Comparison of ENCODE assay signal across 20 cellular contexts in the genomic region with DNA sequence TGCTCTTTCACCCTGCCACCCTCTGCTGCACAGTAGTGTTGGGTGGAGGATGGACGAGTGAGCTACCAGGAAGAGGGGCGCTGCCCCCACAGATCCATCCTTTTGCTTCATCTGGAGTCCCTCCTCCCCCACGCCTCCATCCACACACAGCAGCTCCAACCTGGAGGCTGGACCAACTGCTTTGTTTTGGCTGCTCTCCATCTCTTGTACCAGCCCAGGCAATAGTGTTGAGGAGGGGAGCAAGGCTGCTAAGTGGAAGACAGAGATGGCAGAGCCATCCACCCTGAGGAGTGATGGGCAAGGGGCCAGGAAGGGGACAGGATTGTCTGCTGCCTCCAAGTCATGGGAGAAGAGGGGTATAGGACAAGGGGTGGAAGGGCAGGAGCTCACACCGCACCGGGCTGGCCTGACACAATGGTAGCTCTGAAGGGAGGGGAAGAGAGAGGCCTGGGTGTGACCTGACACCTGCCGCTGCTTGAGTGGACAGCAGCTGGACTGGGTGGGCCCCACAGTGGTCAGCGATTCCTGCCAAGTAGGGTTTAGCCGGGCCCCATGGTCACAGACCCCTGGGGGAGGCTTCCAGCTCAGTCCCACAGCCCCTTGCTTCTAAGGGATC. TPM values are rescaled to one million over a fixed set of nuclear protein-coding genes. Genes with fewer than 3 reads are reported as not detected.
DNase-seq lines count a peak whose midpoint lies in the region; ATAC-seq and TF ChIP-seq lines count a peak whose summit lies in the region.
"Had no signal": no experiment of that assay in that cellular context is flagged by ENCODE, and none has a peak within 500 bp of the region (broad histone marks: within the 10 kb centered on the region; RNA-seq: fewer than 3 reads in every experiment).

No MANE protein-coding gene starts in this region.

- H3K27ac ChIP-seq in Karpas-422 (ENCODE audit: low read length), result peak overlapping the region; percentile 96
- H3K27ac ChIP-seq in endodermal cell (ENCODE audit: low read depth, low read length), result no peak overlapping the region
- H3K27ac ChIP-seq: breast epithelium, coronary artery, RWPE1, upper lobe of left lung had no signal

- H3K9ac ChIP-seq in Karpas-422 (ENCODE audit: low read length) (peak overlapping the region; percentile 63), endodermal cell (ENCODE audit: extremely low read depth, low read length, poor library complexity, severe bottlenecking) (no peak overlapping the region)
- H3K9ac ChIP-seq: SK-N-SH had no signal

- H2AFZ ChIP-seq in Karpas-422 (ENCODE audit: low read length), result no peak overlapping the region

- H3K9me3 ChIP-seq in Karpas-422 (ENCODE audit: low read length), result no peaks in the 10 kb centered on the region
- H3K9me3 ChIP-seq in endodermal cell (ENCODE audit: control insufficient read depth, low read length), result no peaks in the 10 kb centered on the region
- H3K9me3 ChIP-seq: breast epithelium, SK-N-SH, upper lobe of left lung had no signal

- CTCF ChIA-PET in activated CD8-positive, alpha-beta T cell treated with anti-CD3 and anti-CD28 coated beads, Interleukin-2, amount 10 ng/mL, durations not matched to agents 7 days and 5 days (lab: Charles Lee), result interaction anchor here (0.8 to 1.8 kb wide), 3 partner anchors 14 to 97 kb away, joined by 3 to 8 read pairs (median 3); no protein-coding TSS in a partner anchor
- CTCF ChIA-PET in activated CD8-positive, alpha-beta T cell treated with anti-CD3 and anti-CD28 coated beads for 36 hours (lab: Charles Lee), result interaction anchor here (1.2 to 4.8 kb wide), 3 partner anchors 16 to 96 kb away, joined by 3 to 23 read pairs (median 8); no protein-coding TSS in a partner anchor

- peaks cover 4% of the 10 kb centered on the region; the same call in 1 of the 2 replicates for H3K36me3 ChIP-seq in Karpas-422 (ENCODE audit: insufficient read depth, low read length)
- H3K36me3 ChIP-seq in endodermal cell (ENCODE audit: control insufficient read depth, insufficient read depth, low read length), result peaks cover 41% of the 10 kb centered on the region
- H3K36me3 ChIP-seq: breast epithelium had no signal

- H3K27me3 ChIP-seq in Karpas-422 (ENCODE audit: low read length) (no peaks in the 10 kb centered on the region), endodermal cell (ENCODE audit: control insufficient read depth, insufficient read depth, low read length, poor library complexity, severe bottlenecking) (no peaks in the 10 kb centered on the region)
- H3K27me3 ChIP-seq: breast epithelium, upper lobe of left lung had no signal

- no peaks in the 10 kb centered on the region for H3K9me2 ChIP-seq in Karpas-422 (replicated peaks; ENCODE audit: insufficient read depth, low read length)
- H3K9me2 ChIP-seq: SK-N-SH had no signal

- H3K36me3 Mint-ChIP-seq in activated CD8-positive, alpha-beta T cell treated with anti-CD3 and anti-CD28 coated beads, Interleukin-2, amount 10 ng/mL, durations not matched to agents 7 days and 5 days (ENCODE audit: low read depth), result peaks cover 25% of the 10 kb centered on the region
- H3K36me3 Mint-ChIP-seq in activated CD8-positive, alpha-beta T cell treated with anti-CD3 and anti-CD28 coated beads for 36 hours (ENCODE audit: low read depth), result peaks cover 3% of the 10 kb centered on the region
- peaks cover 28% of the 10 kb centered on the region for H3K36me3 Mint-ChIP-seq in endodermal cell (ENCODE audit: low read depth)
- peaks cover 60% of the 10 kb centered on the region for H3K36me3 Mint-ChIP-seq in stimulated activated effector memory CD8-positive, alpha-beta T cell treated with anti-CD3 and anti-CD28 coated beads, Interleukin-12 subunit alpha, Interleukin-12 subunit beta, amount 100 ng/mL, for 72 hours

- no peak for TF ChIP-seq CTCF in activated CD8-positive, alpha-beta T cell treated with anti-CD3 and anti-CD28 coated beads for 36 hours (IDR thresholded peaks at IDR 0.05)
- TF ChIP-seq CTCF in endodermal cell (conservative IDR thresholded peaks at IDR 0.05), result no peak

- ATAC-seq in activated CD8-positive, alpha-beta T cell treated with anti-CD3 and anti-CD28 coated beads, Interleukin-2, amount 10 ng/mL, durations not matched to agents 7 days and 5 days, result no peak
- ATAC-seq in activated CD8-positive, alpha-beta T cell treated with anti-CD3 and anti-CD28 coated beads for 36 hours, result no peak
- peak; percentile 19 for ATAC-seq in stimulated activated effector memory CD8-positive, alpha-beta T cell treated with anti-CD3 and anti-CD28 coated beads, Interleukin-12 subunit alpha, Interleukin-12 subunit beta, amount 100 ng/mL, for 72 hours
- ATAC-seq in HG03175 (IDR thresholded peaks at IDR 0.05; ENCODE audit: unreplicated experiment), result no peak
- ATAC-seq: activated CD8-positive, alpha-beta memory T cell treated with anti-CD3 and anti-CD28 coated beads, Interleukin-2, amount 10 ng/mL, durations not matched to agents 7 days and 5 days had no signal

- 0 out of 2 replicates have a peak, but pooled peaks cover 3% of the 10 kb centered on the region for H4K20me1 ChIP-seq in Karpas-422 (ENCODE audit: insufficient read depth, low read depth, low read length)

- 93 to 100% methylated on average over 5 to 6 of the region's 8 CpGs for WGBS in endodermal cell (ENCODE audit: insufficient coverage in 1 of 2, insufficient read length in 1 of 2), 2 experiments

- H3K27ac Mint-ChIP-seq in activated CD8-positive, alpha-beta T cell treated with anti-CD3 and anti-CD28 coated beads, Interleukin-2, amount 10 ng/mL, durations not matched to agents 7 days and 5 days, result peak overlapping the region; percentile 13
- no peak overlapping the region for H3K27ac Mint-ChIP-seq in activated CD8-positive, alpha-beta T cell treated with anti-CD3 and anti-CD28 coated beads for 36 hours
- no peak overlapping the region for H3K27ac Mint-ChIP-seq in endodermal cell
- peak overlapping the region; percentile 76 for H3K27ac Mint-ChIP-seq in stimulated activated effector memory CD8-positive, alpha-beta T cell treated with anti-CD3 and anti-CD28 coated beads, Interleukin-12 subunit alpha, Interleukin-12 subunit beta, amount 100 ng/mL, for 72 hours
- H3K27ac Mint-ChIP-seq: activated CD8-positive, alpha-beta memory T cell treated with anti-CD3 and anti-CD28 coated beads, Interleukin-2, amount 10 ng/mL, durations not matched to agents 7 days and 5 days had no signal

- no peak overlapping the region for H3K4me3 Mint-ChIP-seq in activated CD8-positive, alpha-beta T cell treated with anti-CD3 and anti-CD28 coated beads, Interleukin-2, amount 10 ng/mL, durations not matched to agents 7 days and 5 days
- no peak overlapping the region for H3K4me3 Mint-ChIP-seq in activated CD8-positive, alpha-beta T cell treated with anti-CD3 and anti-CD28 coated beads for 36 hours
- no peak overlapping the region for H3K4me3 Mint-ChIP-seq in endodermal cell
- H3K4me3 Mint-ChIP-seq in stimulated activated effector memory CD8-positive, alpha-beta T cell treated with anti-CD3 and anti-CD28 coated beads, Interleukin-12 subunit alpha, Interleukin-12 subunit beta, amount 100 ng/mL, for 72 hours, result no peak overlapping the region
- H3K4me3 Mint-ChIP-seq: activated CD8-positive, alpha-beta memory T cell treated with anti-CD3 and anti-CD28 coated beads, Interleukin-2, amount 10 ng/mL, durations not matched to agents 7 days and 5 days had no signal

- no peak for DNase-seq in activated CD8-positive, alpha-beta T cell treated with anti-CD3 and anti-CD28 coated beads, Interleukin-2, amount 10 ng/mL, durations not matched to agents 7 days and 5 days
- DNase-seq in activated CD8-positive, alpha-beta T cell treated with anti-CD3 and anti-CD28 coated beads for 36 hours, result no peak
- DNase-seq in Karpas-422 (no peak), endodermal cell (peak; percentile 47), SW 1271 (lab: John Stamatoyannopoulos, UW) (no peak), HT-29 (ENCODE audit: low spot score) (no peak)
- DNase-seq in stimulated activated effector memory CD8-positive, alpha-beta T cell treated with anti-CD3 and anti-CD28 coated beads, Interleukin-12 subunit alpha, Interleukin-12 subunit beta, amount 100 ng/mL, for 72 hours (ENCODE audit: low spot score in 2 of 2), result no peak
- DNase-seq: activated CD8-positive, alpha-beta memory T cell treated with anti-CD3 and anti-CD28 coated beads, Interleukin-2, amount 10 ng/mL, durations not matched to agents 7 days and 5 days; KBM-7; kidney; NCI-H146; SK-N-SH; stimulated activated CD4-positive, alpha-beta T cell treated with anti-CD3 and anti-CD28 coated beads, Interleukin-4, amount 100 ng/mL, for 1 hour; upper lobe of left lung had no signal

- peaks cover 83% of the 10 kb centered on the region for H3K4me1 ChIP-seq in Karpas-422 (ENCODE audit: low read length)
- H3K4me1 ChIP-seq in endodermal cell (ENCODE audit: control insufficient read depth, insufficient read depth, low read length), result peaks cover 7% of the 10 kb centered on the region
- H3K4me1 ChIP-seq: breast epithelium had no signal

- H3K4me1 Mint-ChIP-seq in activated CD8-positive, alpha-beta T cell treated with anti-CD3 and anti-CD28 coated beads, Interleukin-2, amount 10 ng/mL, durations not matched to agents 7 days and 5 days (ENCODE audit: low read depth), result peaks cover 2% of the 10 kb centered on the region
- no peaks in the 10 kb centered on the region for H3K4me1 Mint-ChIP-seq in activated CD8-positive, alpha-beta T cell treated with anti-CD3 and anti-CD28 coated beads for 36 hours (ENCODE audit: low read depth)
- peaks cover 7% of the 10 kb centered on the region for H3K4me1 Mint-ChIP-seq in endodermal cell
- H3K4me1 Mint-ChIP-seq in stimulated activated effector memory CD8-positive, alpha-beta T cell treated with anti-CD3 and anti-CD28 coated beads, Interleukin-12 subunit alpha, Interleukin-12 subunit beta, amount 100 ng/mL, for 72 hours, result peaks cover 24% of the 10 kb centered on the region

- H3K4me2 ChIP-seq in Karpas-422 (ENCODE audit: low read depth, low read length, poor library complexity, severe bottlenecking), result peak overlapping the region; percentile 67
- H3K4me2 ChIP-seq: SK-N-SH, smooth muscle cell had no signal

- intact Hi-C loops in activated CD8-positive, alpha-beta T cell treated with anti-CD3 and anti-CD28 coated beads for 36 hours (cut with micrococcal nuclease), result no loop called here

- POLR2A ChIA-PET in activated CD8-positive, alpha-beta T cell treated with anti-CD3 and anti-CD28 coated beads, Interleukin-2, amount 10 ng/mL, durations not matched to agents 7 days and 5 days (lab: Charles Lee), result interaction anchor here (0.8 to 1.2 kb wide), 2 partner anchors 16 to 28 kb away, joined by 3 to 4 read pairs; no protein-coding TSS in a partner anchor
- POLR2A ChIA-PET in activated CD8-positive, alpha-beta T cell treated with anti-CD3 and anti-CD28 coated beads for 36 hours (lab: Charles Lee), result interaction anchor here (1.1 to 2.0 kb wide), 5 partner anchors 14 to 28 kb away, joined by 3 to 6 read pairs (median 4); no protein-coding TSS in a partner anchor

- H3K79me2 ChIP-seq in Karpas-422 (ENCODE audit: low read length), result no peaks in the 10 kb centered on the region

- peaks cover 4% of the 10 kb centered on the region for H3K27me3 Mint-ChIP-seq in activated CD8-positive, alpha-beta T cell treated with anti-CD3 and anti-CD28 coated beads, Interleukin-2, amount 10 ng/mL, durations not matched to agents 7 days and 5 days (ENCODE audit: low read depth)
- H3K27me3 Mint-ChIP-seq in activated CD8-positive, alpha-beta T cell treated with anti-CD3 and anti-CD28 coated beads for 36 hours, result no peaks in the 10 kb centered on the region
- H3K27me3 Mint-ChIP-seq in endodermal cell (ENCODE audit: insufficient read depth), result peaks cover 3% of the 10 kb centered on the region
- H3K27me3 Mint-ChIP-seq: activated CD8-positive, alpha-beta memory T cell treated with anti-CD3 and anti-CD28 coated beads, Interleukin-2, amount 10 ng/mL, durations not matched to agents 7 days and 5 days had no signal

- no peaks in the 10 kb centered on the region for H3K9me3 Mint-ChIP-seq in activated CD8-positive, alpha-beta T cell treated with anti-CD3 and anti-CD28 coated beads, Interleukin-2, amount 10 ng/mL, durations not matched to agents 7 days and 5 days (ENCODE audit: insufficient read depth)
- H3K9me3 Mint-ChIP-seq in activated CD8-positive, alpha-beta T cell treated with anti-CD3 and anti-CD28 coated beads for 36 hours, result no peaks in the 10 kb centered on the region
- H3K9me3 Mint-ChIP-seq in endodermal cell, result no peaks in the 10 kb centered on the region
- H3K9me3 Mint-ChIP-seq in stimulated activated effector memory CD8-positive, alpha-beta T cell treated with anti-CD3 and anti-CD28 coated beads, Interleukin-12 subunit alpha, Interleukin-12 subunit beta, amount 100 ng/mL, for 72 hours, result no peaks in the 10 kb centered on the region

- peak overlapping the region; percentile 38; the same call in 1 of the 2 replicates for H3K4me3 ChIP-seq in Karpas-422 (ENCODE audit: low read length)
- no peak overlapping the region for H3K4me3 ChIP-seq in endodermal cell (ENCODE audit: low read length)
- H3K4me3 ChIP-seq: breast epithelium, coronary artery, smooth muscle cell, upper lobe of left lung had no signal

RNA-seq across cellular contexts. Expression of gene CHRNB2, which starts 8.5 kb away (rescaled TPM):
- total RNA-seq in activated CD8-positive, alpha-beta T cell treated with anti-CD3 and anti-CD28 coated beads, Interleukin-2, amount 10 ng/mL, durations not matched to agents 7 days and 5 days, result not detected
- not detected for total RNA-seq in activated CD8-positive, alpha-beta T cell treated with anti-CD3 and anti-CD28 coated beads for 36 hours
- total RNA-seq in Karpas-422 (2014; rRNA removed; shearing (Covaris generic); ENCODE audit: low replicate concordance), result 0.29 and 0.48 TPM in 2 replicates
- total RNA-seq in endodermal cell, result under 1 TPM; 0.18 to 0.55 TPM
- polyA plus RNA-seq in endodermal cell (2013, experiment 1 of 2), result 3.6 TPM
- 3.1 TPM for polyA plus RNA-seq in endodermal cell (2013, experiment 2 of 2)
- total RNA-seq in HT-29 (2014; rRNA removed; shearing (Covaris generic)), result not detected in 2 replicates
- total RNA-seq: activated CD8-positive, alpha-beta memory T cell treated with anti-CD3 and anti-CD28 coated beads, Interleukin-2, amount 10 ng/mL, durations not matched to agents 7 days and 5 days; fibroblast of lung; smooth muscle cell had no signal
- polyA plus RNA-seq: smooth muscle cell had no signal

RNA-seq across cellular contexts. Expression of gene UBE2Q1, which starts 17.6 kb away (rescaled TPM):
- 100 to 1,000 TPM in 1 of 2 experiments, 10 to 100 TPM in 1; 93.6 to 103 TPM for total RNA-seq in activated CD8-positive, alpha-beta T cell treated with anti-CD3 and anti-CD28 coated beads, Interleukin-2, amount 10 ng/mL, durations not matched to agents 7 days and 5 days
- total RNA-seq in activated CD8-positive, alpha-beta T cell treated with anti-CD3 and anti-CD28 coated beads for 36 hours, result 10 to 100 TPM; 71.2 to 74.6 TPM
- total RNA-seq in Karpas-422 (2014; rRNA removed; shearing (Covaris generic); ENCODE audit: low replicate concordance), result 41.2 and 42.1 TPM in 2 replicates
- 10 to 100 TPM; 83.0 to 94.7 TPM for total RNA-seq in endodermal cell
- 80.8 TPM for polyA plus RNA-seq in endodermal cell (2013, experiment 1 of 2)
- 55.1 TPM for polyA plus RNA-seq in endodermal cell (2013, experiment 2 of 2)
- 29.6 and 31.3 TPM in 2 replicates for total RNA-seq in HT-29 (2014; rRNA removed; shearing (Covaris generic))

RNA-seq across cellular contexts. Expression of gene ADAR, which starts 31.9 kb away (rescaled TPM):
- total RNA-seq in activated CD8-positive, alpha-beta T cell treated with anti-CD3 and anti-CD28 coated beads, Interleukin-2, amount 10 ng/mL, durations not matched to agents 7 days and 5 days, result 100 to 1,000 TPM; 314 to 317 TPM
- total RNA-seq in activated CD8-positive, alpha-beta T cell treated with anti-CD3 and anti-CD28 coated beads for 36 hours, result 100 to 1,000 TPM; 261 to 267 TPM
- 140 and 144 TPM in 2 replicates for total RNA-seq in Karpas-422 (2014; rRNA removed; shearing (Covaris generic); ENCODE audit: low replicate concordance)
- total RNA-seq in endodermal cell, result 100 to 1,000 TPM; 148 to 166 TPM
- polyA plus RNA-seq in endodermal cell (2013, experiment 1 of 2), result 90.5 TPM
- polyA plus RNA-seq in endodermal cell (2013, experiment 2 of 2), result 91.7 TPM
- 102 and 111 TPM in 2 replicates for total RNA-seq in HT-29 (2014; rRNA removed; shearing (Covaris generic))

Comparison
In these comparisons a context has a peak if more than half of its experiments do, and no peak if none do; other contexts are left out.
1. H3K27ac Mint-ChIP-seq: peak in activated CD8-positive, alpha-beta T cell treated with anti-CD3 and anti-CD28 coated beads, Interleukin-2, amount 10 ng/mL, durations not matched to agents 7 days and 5 days (single experiment) and stimulated activated effector memory CD8-positive, alpha-beta T cell treated with anti-CD3 and anti-CD28 coated beads, Interleukin-12 subunit alpha, Interleukin-12 subunit beta, amount 100 ng/mL, for 72 hours (single experiment); none in activated CD8-positive, alpha-beta T cell treated with anti-CD3 and anti-CD28 coated beads for 36 hours (single experiment) and endodermal cell (single experiment).